21 cellular contexts compared by ENCODE assay signal in genomic region chr6:165455488-165455887, GRCh38.
"Had no signal": no experiment of that assay in that cellular context is flagged by ENCODE, and none has a peak within 500 bp of the region (broad histone marks: within the 10 kb centered on the region; RNA-seq: fewer than 3 reads in every experiment).

No MANE protein-coding gene starts in this region.

- H3K27ac Mint-ChIP-seq: immature natural killer cell, mesothelial cell of epicardium had no signal

- H3K4me1 ChIP-seq: esophagus muscularis mucosa, foreskin keratinocyte, gastroesophageal sphincter, lower lobe of right lung had no signal

- H3K4me3 ChIP-seq: coronary artery, dorsolateral prefrontal cortex, esophagus muscularis mucosa, gastroesophageal sphincter, heart left ventricle, hepatocyte, lower lobe of right lung, mucosa of descending colon had no signal

- H3K36me3 ChIP-seq: esophagus muscularis mucosa, gastroesophageal sphincter, heart left ventricle, lower lobe of right lung had no signal

- DNase-seq: dorsolateral prefrontal cortex; effector CD4-positive, alpha-beta T cell; effector memory CD4-positive, alpha-beta T cell; foreskin keratinocyte; heart left ventricle; hypothalamus; immature natural killer cell; islet precursor cell; kidney; kidney glomerular epithelial cell; left colon; left ventricle myocardium superior; lower lobe of right lung; mesenchymal stem cell; mucosa of descending colon had no signal

- H3K9me3 Mint-ChIP-seq: mesothelial cell of epicardium had no signal

- H3K4me3 Mint-ChIP-seq: immature natural killer cell, mesothelial cell of epicardium had no signal

- H3K27ac ChIP-seq: coronary artery, dorsolateral prefrontal cortex, esophagus muscularis mucosa, foreskin keratinocyte, gastroesophageal sphincter, heart left ventricle, hepatocyte, lower lobe of right lung had no signal

- H3K36me3 Mint-ChIP-seq: immature natural killer cell, mesothelial cell of epicardium had no signal

- ATAC-seq: foreskin keratinocyte, gastroesophageal sphincter, heart left ventricle, left colon, left lobe of liver, left ventricle myocardium superior, lower lobe of right lung, mucosa of descending colon had no signal

- H3K9me3 ChIP-seq: esophagus muscularis mucosa, gastroesophageal sphincter, heart left ventricle, lower lobe of right lung, mucosa of descending colon had no signal

- H3K4me1 Mint-ChIP-seq: immature natural killer cell had no signal

- H3K4me2 ChIP-seq: hepatocyte had no signal

- H2AFZ ChIP-seq: hepatocyte had no signal

- H3K79me2 ChIP-seq: hepatocyte had no signal

- H3K27me3 ChIP-seq: dorsolateral prefrontal cortex, esophagus muscularis mucosa, foreskin keratinocyte, gastroesophageal sphincter, heart left ventricle, hepatocyte had no signal
